15 cellular contexts compared by ENCODE assay signal in the genomic region with DNA sequence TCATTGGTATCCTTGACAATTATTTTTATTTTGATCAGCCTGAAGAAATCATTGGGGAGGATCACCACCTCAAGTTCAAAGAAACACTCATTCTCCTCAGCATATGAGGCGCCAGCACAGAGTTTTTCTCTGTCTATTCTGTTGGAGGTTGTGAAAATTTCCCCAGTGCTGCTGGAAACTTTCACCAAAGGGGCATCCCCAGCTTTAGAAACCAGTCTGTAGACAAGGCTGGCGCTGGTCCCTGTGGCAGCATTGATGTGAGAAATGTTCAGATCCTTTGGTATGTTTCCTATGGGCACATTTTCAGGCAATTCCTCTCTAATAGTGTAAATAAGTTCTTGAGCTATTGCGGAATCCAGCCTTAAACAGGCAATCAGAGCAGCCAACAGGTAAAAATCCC. TPM values are rescaled to one million over a fixed set of nuclear protein-coding genes. Genes with fewer than 3 reads are reported as not detected.
A peak's percentile ranks its signal among the peaks of the same experiment; 100 is the strongest.
DNase-seq lines count a peak whose midpoint lies in the region; ATAC-seq and TF ChIP-seq lines count a peak whose summit lies in the region.
"Had no signal": no experiment of that assay in that cellular context is flagged by ENCODE, and none has a peak within 500 bp of the region (broad histone marks: within the 10 kb centered on the region; RNA-seq: fewer than 3 reads in every experiment).

No MANE protein-coding gene starts in this region.

- H3K9ac ChIP-seq in ES-I3 (ENCODE audit: low read depth, low read length) (peak overlapping the region; percentile 65; the same call in 1 of the 2 replicates), skeletal muscle satellite cell (ENCODE audit: low read depth, low read length) (peak overlapping the region; percentile 87)

- H3K9me3 Mint-ChIP-seq in activated CD8-positive, alpha-beta T cell treated with anti-CD3 and anti-CD28 coated beads, Interleukin-2, amount 10 ng/mL, durations not matched to agents 7 days and 5 days (ENCODE audit: insufficient read depth) = no peaks in the 10 kb centered on the region
- H3K9me3 Mint-ChIP-seq: activated naive CD4-positive, alpha-beta T cell treated with anti-CD3 and anti-CD28 coated beads, Interleukin-2, amount 50 U/mL, for 24 hours; memory B cell had no signal

- no peaks in the 10 kb centered on the region for H3K36me3 Mint-ChIP-seq in activated CD8-positive, alpha-beta T cell treated with anti-CD3 and anti-CD28 coated beads, Interleukin-2, amount 10 ng/mL, durations not matched to agents 7 days and 5 days (ENCODE audit: low read depth)
- H3K36me3 Mint-ChIP-seq: activated naive CD4-positive, alpha-beta T cell treated with anti-CD3 and anti-CD28 coated beads, Interleukin-2, amount 50 U/mL, for 24 hours; CD4-positive, CD25-positive, alpha-beta regulatory T cell; memory B cell had no signal

- H2AFZ ChIP-seq in hepatocyte = no peak overlapping the region

- WGBS in hepatocyte (ENCODE audit: low lambda C conversion rate, missing lambda C conversion rate) = 85% methylated on average over 3 of the region's 3 CpGs

- DNase-seq in astrocyte of the hippocampus (ENCODE audit: low read depth, low spot score) (peak; percentile 28), hepatocyte (ENCODE audit: low spot score) (no peak), NCI-H2029 (lab: John Stamatoyannopoulos, UW) (no peak), Kasumi-1 (lab: John Stamatoyannopoulos, UW) (no peak)
- DNase-seq in activated CD8-positive, alpha-beta T cell treated with anti-CD3 and anti-CD28 coated beads, Interleukin-2, amount 10 ng/mL, durations not matched to agents 7 days and 5 days = no peak
- DNase-seq: activated CD8-positive, alpha-beta memory T cell treated with anti-CD3 and anti-CD28 coated beads, Interleukin-2, amount 50 U/mL, for 48 hours; CD4-positive, CD25-positive, alpha-beta regulatory T cell; NCI-H1105 treated with DMSO at 0.1 percent for 48 hours; NCI-H446 treated with DMSO at 0.1 percent for 48 hours had no signal

- POLR2A ChIA-PET in activated CD8-positive, alpha-beta T cell treated with anti-CD3 and anti-CD28 coated beads, Interleukin-2, amount 10 ng/mL, durations not matched to agents 7 days and 5 days (lab: Charles Lee) = no interaction called here

- no peak overlapping the region for H3K27ac ChIP-seq in hepatocyte
- H3K27ac ChIP-seq: upper lobe of left lung had no signal

- ATAC-seq in activated CD8-positive, alpha-beta T cell treated with anti-CD3 and anti-CD28 coated beads, Interleukin-2, amount 10 ng/mL, durations not matched to agents 7 days and 5 days = no peak
- ATAC-seq: esophagus mucosa had no signal

- H3K9me2 ChIP-seq in hepatocyte (replicated peaks; ENCODE audit: insufficient read depth) = no peaks in the 10 kb centered on the region

- H3K27me3 Mint-ChIP-seq in activated CD8-positive, alpha-beta T cell treated with anti-CD3 and anti-CD28 coated beads, Interleukin-2, amount 10 ng/mL, durations not matched to agents 7 days and 5 days (ENCODE audit: low read depth) = peaks cover 16% of the 10 kb centered on the region

- no peaks in the 10 kb centered on the region for H3K36me3 ChIP-seq in ES-I3 (ENCODE audit: insufficient read depth, low read length)
- H3K36me3 ChIP-seq in hepatocyte (replicated peaks; ENCODE audit: insufficient read depth, low read depth) = no peaks in the 10 kb centered on the region
- H3K36me3 ChIP-seq in skeletal muscle satellite cell (ENCODE audit: insufficient read depth, low read length) = peaks cover 24% of the 10 kb centered on the region
- H3K36me3 ChIP-seq: upper lobe of left lung had no signal

- CTCF ChIA-PET in activated CD8-positive, alpha-beta T cell treated with anti-CD3 and anti-CD28 coated beads, Interleukin-2, amount 10 ng/mL, durations not matched to agents 7 days and 5 days (lab: Charles Lee) = no interaction called here

- H3K27me3 ChIP-seq in hepatocyte = peaks cover 4% of the 10 kb centered on the region
- no peaks in the 10 kb centered on the region for H3K27me3 ChIP-seq in skeletal muscle satellite cell (ENCODE audit: control insufficient read depth, insufficient read depth, low read length)
- H3K27me3 ChIP-seq: upper lobe of left lung had no signal

- H3K4me1 ChIP-seq in ES-I3 (ENCODE audit: insufficient read depth, low read length) = peaks cover 3% of the 10 kb centered on the region; the same call in 1 of the 2 replicates
- H3K4me1 ChIP-seq in hepatocyte (ENCODE audit: insufficient read depth) = no peaks in the 10 kb centered on the region
- H3K4me1 ChIP-seq in skeletal muscle satellite cell (ENCODE audit: control insufficient read depth, insufficient read depth, low read length) = peaks cover 32% of the 10 kb centered on the region

- TF ChIP-seq CTCF in hepatocyte (IDR thresholded peaks at IDR 0.05; ENCODE audit: poor library complexity) = no peak

- H3K27ac Mint-ChIP-seq in activated CD8-positive, alpha-beta T cell treated with anti-CD3 and anti-CD28 coated beads, Interleukin-2, amount 10 ng/mL, durations not matched to agents 7 days and 5 days = no peak overlapping the region
- H3K27ac Mint-ChIP-seq: activated naive CD4-positive, alpha-beta T cell treated with anti-CD3 and anti-CD28 coated beads, Interleukin-2, amount 50 U/mL, for 24 hours; CD4-positive, CD25-positive, alpha-beta regulatory T cell; memory B cell had no signal

- H3K79me2 ChIP-seq in hepatocyte = peaks cover 17% of the 10 kb centered on the region

- peaks cover 8% of the 10 kb centered on the region for H3K4me1 Mint-ChIP-seq in activated CD8-positive, alpha-beta T cell treated with anti-CD3 and anti-CD28 coated beads, Interleukin-2, amount 10 ng/mL, durations not matched to agents 7 days and 5 days (ENCODE audit: low read depth)

- H3K4me2 ChIP-seq in hepatocyte (peak overlapping the region; percentile 79), skeletal muscle satellite cell (ENCODE audit: low read length) (peak overlapping the region; percentile 90)

- no peak overlapping the region for H3K4me3 ChIP-seq in hepatocyte
- H3K4me3 ChIP-seq in skeletal muscle satellite cell (ENCODE audit: low read length) = peak overlapping the region; percentile 87

- H3K9me3 ChIP-seq in ES-I3 (ENCODE audit: control insufficient read depth, insufficient read depth, low read length) (no peaks in the 10 kb centered on the region), hepatocyte (ENCODE audit: low read depth) (no peaks in the 10 kb centered on the region), skeletal muscle satellite cell (replicated peaks; ENCODE audit: low read length) (no peaks in the 10 kb centered on the region)
- H3K9me3 ChIP-seq: upper lobe of left lung had no signal

- no peaks in the 10 kb centered on the region for H4K20me1 ChIP-seq in hepatocyte (ENCODE audit: insufficient read depth, poor library complexity, severe bottlenecking)

- no peak overlapping the region for H3K4me3 Mint-ChIP-seq in activated CD8-positive, alpha-beta T cell treated with anti-CD3 and anti-CD28 coated beads, Interleukin-2, amount 10 ng/mL, durations not matched to agents 7 days and 5 days
- H3K4me3 Mint-ChIP-seq: activated naive CD4-positive, alpha-beta T cell treated with anti-CD3 and anti-CD28 coated beads, Interleukin-2, amount 50 U/mL, for 24 hours; CD4-positive, CD25-positive, alpha-beta regulatory T cell; memory B cell had no signal

RNA-seq across cellular contexts. Expression of gene PCDH9, which starts 2.1 kb away (rescaled TPM):
- total RNA-seq in hepatocyte = 15.0 and 16.2 TPM in 2 replicates
- 6.9 and 9.5 TPM in 2 replicates for polyA plus RNA-seq in hepatocyte
- 14.2 and 19.4 TPM in 2 replicates for total RNA-seq in skeletal muscle satellite cell (2012; rRNA removed)
- total RNA-seq in activated CD8-positive, alpha-beta T cell treated with anti-CD3 and anti-CD28 coated beads, Interleukin-2, amount 10 ng/mL, durations not matched to agents 7 days and 5 days = under 1 TPM; 0.08 to 0.13 TPM

Comparison
In these comparisons a context has a peak if more than half of its experiments do, and no peak if none do; other contexts are left out.
1. RNA of gene PCDH9, which starts 2.1 kb away (total RNA-seq): 15.0 to 16.2 TPM in hepatocyte; 0.08 to 0.13 TPM in activated CD8-positive, alpha-beta T cell treated with anti-CD3 and anti-CD28 coated beads, Interleukin-2, amount 10 ng/mL, durations not matched to agents 7 days and 5 days; every median in the first group is over 10 times any median in the second.